20 cellular contexts compared by ENCODE assay signal in the genomic region with DNA sequence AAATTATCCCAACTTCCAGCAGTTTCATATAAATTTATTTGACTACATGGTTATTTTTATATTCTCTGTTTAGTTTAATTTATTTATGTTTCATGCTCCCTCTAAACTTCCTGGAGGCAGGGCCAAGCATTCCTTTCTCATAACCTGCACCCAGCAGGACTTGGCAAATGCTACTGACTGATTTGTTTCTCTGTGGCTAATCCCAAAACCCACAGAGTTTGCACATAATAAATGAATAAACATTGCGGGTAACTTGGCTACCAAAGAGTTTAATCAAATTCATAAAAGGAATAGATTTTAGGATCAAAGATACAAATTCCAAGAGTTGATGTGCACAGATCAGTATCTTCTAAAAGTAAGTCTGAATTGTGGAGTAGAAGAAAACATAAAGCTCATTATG.
"Had no signal": no experiment of that assay in that cellular context is flagged by ENCODE, and none has a peak within 500 bp of the region (broad histone marks: within the 10 kb centered on the region; RNA-seq: fewer than 3 reads in every experiment).

No MANE protein-coding gene starts in this region.

- H3K27ac Mint-ChIP-seq: activated B cell treated with CpG ODN at 0.5 μM for 24 hours; activated CD4-positive, alpha-beta memory T cell treated with anti-CD3 and anti-CD28 coated beads, Interleukin-2, amount 10 ng/mL, durations not matched to agents 7 days and 5 days; activated CD8-positive, alpha-beta memory T cell treated with anti-CD3 and anti-CD28 coated beads, Interleukin-2, amount 10 ng/mL, durations not matched to agents 7 days and 5 days; activated naive CD8-positive, alpha-beta T cell treated with anti-CD3 and anti-CD28 coated beads, Interleukin-2, amount 10 ng/mL, durations not matched to agents 7 days and 5 days; naive B cell; stimulated activated effector memory CD8-positive, alpha-beta T cell treated with anti-CD3 and anti-CD28 coated beads, Interleukin-12 subunit alpha, Interleukin-12 subunit beta, amount 100 ng/mL, for 72 hours; T-helper 2 cell treated with Interferon-gamma antibody and Interleukin-4, amounts not matched to agents 5 μg/mL and 100 μg/mL, for 36 hours had no signal

- DNase-seq: activated B cell treated with CpG ODN at 0.5 μM for 24 hours; activated CD4-positive, alpha-beta memory T cell treated with anti-CD3 and anti-CD28 coated beads, Interleukin-2, amount 10 ng/mL, durations not matched to agents 7 days and 5 days; activated CD4-positive, alpha-beta T cell treated with anti-CD3 and anti-CD28 coated beads for 4 hours; activated CD8-positive, alpha-beta memory T cell treated with anti-CD3 and anti-CD28 coated beads, Interleukin-2, amount 10 ng/mL, durations not matched to agents 7 days and 5 days; activated naive CD4-positive, alpha-beta T cell treated with Interleukin-2 at 50 U/mL for 16 hours; activated naive CD8-positive, alpha-beta T cell treated with anti-CD3 and anti-CD28 coated beads, Interleukin-2, amount 10 ng/mL, durations not matched to agents 7 days and 5 days; gastrocnemius medialis; heart left ventricle; left ventricle myocardium inferior; naive B cell; stimulated activated CD4-positive, alpha-beta T cell treated with anti-CD3 and anti-CD28 coated beads, Interleukin-4, amount 100 ng/mL, for 24 hours; stomach; trophoblast cell had no signal

- H3K4me3 ChIP-seq: cardiac muscle cell, gastrocnemius medialis, heart left ventricle, left ventricle myocardium inferior, smooth muscle cell, stomach, vagina had no signal

- H3K9me3 ChIP-seq: gastrocnemius medialis, heart left ventricle, left ventricle myocardium inferior, stomach, vagina had no signal

- H3K9ac ChIP-seq: parathyroid adenoma had no signal

- H3K9me3 Mint-ChIP-seq: activated CD4-positive, alpha-beta memory T cell treated with anti-CD3 and anti-CD28 coated beads, Interleukin-2, amount 10 ng/mL, durations not matched to agents 7 days and 5 days; activated naive CD8-positive, alpha-beta T cell treated with anti-CD3 and anti-CD28 coated beads, Interleukin-2, amount 10 ng/mL, durations not matched to agents 7 days and 5 days; stimulated activated effector memory CD8-positive, alpha-beta T cell treated with anti-CD3 and anti-CD28 coated beads, Interleukin-12 subunit alpha, Interleukin-12 subunit beta, amount 100 ng/mL, for 72 hours; T-helper 2 cell treated with Interferon-gamma antibody and Interleukin-4, amounts not matched to agents 5 μg/mL and 100 μg/mL, for 36 hours had no signal

- H3K4me1 Mint-ChIP-seq: activated B cell treated with CpG ODN at 0.5 μM for 24 hours; activated CD4-positive, alpha-beta memory T cell treated with anti-CD3 and anti-CD28 coated beads, Interleukin-2, amount 10 ng/mL, durations not matched to agents 7 days and 5 days; activated CD8-positive, alpha-beta memory T cell treated with anti-CD3 and anti-CD28 coated beads, Interleukin-2, amount 10 ng/mL, durations not matched to agents 7 days and 5 days; activated naive CD8-positive, alpha-beta T cell treated with anti-CD3 and anti-CD28 coated beads, Interleukin-2, amount 10 ng/mL, durations not matched to agents 7 days and 5 days; naive B cell; stimulated activated effector memory CD8-positive, alpha-beta T cell treated with anti-CD3 and anti-CD28 coated beads, Interleukin-12 subunit alpha, Interleukin-12 subunit beta, amount 100 ng/mL, for 72 hours had no signal

- H3K4me1 ChIP-seq: gastrocnemius medialis, vagina had no signal

- H3K27me3 ChIP-seq: cardiac muscle cell, gastrocnemius medialis, heart left ventricle, stomach, vagina had no signal

- ATAC-seq: activated CD8-positive, alpha-beta memory T cell treated with anti-CD3 and anti-CD28 coated beads, Interleukin-2, amount 10 ng/mL, durations not matched to agents 7 days and 5 days; gastrocnemius medialis; heart left ventricle; sciatic nerve had no signal

- H3K4me3 Mint-ChIP-seq: activated B cell treated with CpG ODN at 0.5 μM for 24 hours; activated CD4-positive, alpha-beta memory T cell treated with anti-CD3 and anti-CD28 coated beads, Interleukin-2, amount 10 ng/mL, durations not matched to agents 7 days and 5 days; activated CD8-positive, alpha-beta memory T cell treated with anti-CD3 and anti-CD28 coated beads, Interleukin-2, amount 10 ng/mL, durations not matched to agents 7 days and 5 days; activated naive CD8-positive, alpha-beta T cell treated with anti-CD3 and anti-CD28 coated beads, Interleukin-2, amount 10 ng/mL, durations not matched to agents 7 days and 5 days; naive B cell; stimulated activated effector memory CD8-positive, alpha-beta T cell treated with anti-CD3 and anti-CD28 coated beads, Interleukin-12 subunit alpha, Interleukin-12 subunit beta, amount 100 ng/mL, for 72 hours; T-helper 2 cell treated with Interferon-gamma antibody and Interleukin-4, amounts not matched to agents 5 μg/mL and 100 μg/mL, for 36 hours had no signal

- H3K27me3 Mint-ChIP-seq: activated B cell treated with CpG ODN at 0.5 μM for 24 hours; activated CD8-positive, alpha-beta memory T cell treated with anti-CD3 and anti-CD28 coated beads, Interleukin-2, amount 10 ng/mL, durations not matched to agents 7 days and 5 days had no signal

- H3K36me3 Mint-ChIP-seq: activated CD8-positive, alpha-beta memory T cell treated with anti-CD3 and anti-CD28 coated beads, Interleukin-2, amount 10 ng/mL, durations not matched to agents 7 days and 5 days; activated naive CD8-positive, alpha-beta T cell treated with anti-CD3 and anti-CD28 coated beads, Interleukin-2, amount 10 ng/mL, durations not matched to agents 7 days and 5 days; naive B cell; stimulated activated effector memory CD8-positive, alpha-beta T cell treated with anti-CD3 and anti-CD28 coated beads, Interleukin-12 subunit alpha, Interleukin-12 subunit beta, amount 100 ng/mL, for 72 hours had no signal

- H3K79me2 ChIP-seq: parathyroid adenoma had no signal

- H3K4me2 ChIP-seq: smooth muscle cell had no signal

- H3K36me3 ChIP-seq: cardiac muscle cell, gastrocnemius medialis, heart left ventricle, left ventricle myocardium inferior, stomach, vagina had no signal

- H2AFZ ChIP-seq: parathyroid adenoma had no signal

- H3K27ac ChIP-seq: cardiac muscle cell, gastrocnemius medialis, heart left ventricle, left ventricle myocardium inferior, parathyroid adenoma, stomach, vagina had no signal
